ENCODE assay signal across 8 cellular contexts in genomic region chr2:142483653-142484052, GRCh38.
"Had no signal": no experiment of that assay in that cellular context is flagged by ENCODE, and none has a peak within 500 bp of the region (broad histone marks: within the 10 kb centered on the region; RNA-seq: fewer than 3 reads in every experiment).

No MANE protein-coding gene starts in this region.

- FAIRE-seq: G401.6, GM12878, GM12891, GM12892, GM18507, GM19239 had no signal

- DNase-seq: GDM1, GF-D8 had no signal

- H3K4me3 ChIP-seq: GM12878 had no signal

- ATAC-seq: GM12878 had no signal
